In genomic region chr5:5330723-5331530, GRCh38 we compare ENCODE assay signal across 15 cellular contexts.
"Had no signal": no experiment of that assay in that cellular context is flagged by ENCODE, and none has a peak within 500 bp of the region (broad histone marks: within the 10 kb centered on the region; RNA-seq: fewer than 3 reads in every experiment).

No MANE protein-coding gene starts in this region.

- H3K36me3 ChIP-seq: left ventricle myocardium inferior, neural progenitor cell, right atrium auricular region had no signal

- H3K27ac ChIP-seq: left ventricle myocardium inferior, right atrium auricular region had no signal

- ATAC-seq: stimulated activated naive B cell treated with anti-CD40 and anti-IgM and Interleukin-4, amounts not matched to agents 10 μg/mL and 1 μg/mL and 100 μg/mL, for 72 hours; T-helper 17 cell had no signal

- H3K27me3 ChIP-seq: neural progenitor cell, right atrium auricular region had no signal

- H3K4me3 ChIP-seq: left ventricle myocardium inferior, neural progenitor cell, right atrium auricular region had no signal

- DNase-seq: activated B cell treated with CpG ODN at 0.5 μM for 24 hours; activated CD4-positive, alpha-beta T cell treated with anti-CD3 and anti-CD28 coated beads, Interleukin-2, amount 10 ng/mL, durations not matched to agents 24 days and 14 days; activated CD8-positive, alpha-beta memory T cell treated with anti-CD3 and anti-CD28 coated beads for 24 hours; activated naive CD4-positive, alpha-beta T cell treated with Interleukin-2 at 50 U/mL for 16 hours; central memory CD4-positive, alpha-beta T cell; cortex of kidney; effector CD8-positive, alpha-beta T cell; erythroblast; left ventricle myocardium inferior; SK-N-SH; stimulated activated naive B cell treated with anti-CD40 and anti-IgM and Interleukin-4, amounts not matched to agents 10 μg/mL and 1 μg/mL and 100 μg/mL, for 72 hours; T-helper 17 cell had no signal

- H3K4me2 ChIP-seq: SK-N-SH had no signal

- H2AFZ ChIP-seq: neural progenitor cell had no signal

- H3K4me1 ChIP-seq: left ventricle myocardium inferior, right atrium auricular region had no signal

- H3K9me3 ChIP-seq: left ventricle myocardium inferior, right atrium auricular region, SK-N-SH had no signal

- H3K9ac ChIP-seq: neural progenitor cell, SK-N-SH had no signal

- FAIRE-seq: TTC549 had no signal
